In genomic region chr3:72628065-72628464, GRCh38 we compare ENCODE assay signal across 1 cellular context.
TF ChIP-seq lines count a peak whose summit lies in the region.

No MANE protein-coding gene starts in this region.

TF ChIP-seq in HepG2, 621 proteins besides CTCF, POLR2A, EP300 and RAD21 (continued from another document):
- no peak for TF ChIP-seq ZBED4 (CRISPR knock-in tag; IDR thresholded peaks at IDR 0.05; ENCODE audit: borderline replicate concordance)
- no peak for TF ChIP-seq ZNF572 (CRISPR knock-in tag; IDR thresholded peaks at IDR 0.05)
- TF ChIP-seq GTF2F1 (IDR thresholded peaks at IDR 0.05; ENCODE audit: low read length), result no peak
- no peak for TF ChIP-seq ZNF224 (CRISPR knock-in tag; IDR thresholded peaks at IDR 0.05)
- no peak for TF ChIP-seq RCOR2 (CRISPR knock-in tag; IDR thresholded peaks at IDR 0.05)
